In genomic region chr11:63599211-63600122, GRCh38 we compare ENCODE assay signal across 13 cellular contexts. TPM values are rescaled to one million over a fixed set of nuclear protein-coding genes. Genes with fewer than 3 reads are reported as not detected.
DNase-seq lines count a peak whose midpoint lies in the region; ATAC-seq and TF ChIP-seq lines count a peak whose summit lies in the region.
"Had no signal": no experiment of that assay in that cellular context is flagged by ENCODE, and none has a peak within 500 bp of the region (broad histone marks: within the 10 kb centered on the region; RNA-seq: fewer than 3 reads in every experiment).

No MANE protein-coding gene starts in this region.

- no peak overlapping the region for H3K23ac ChIP-seq in mesenchymal stem cell (ENCODE audit: low read length in 2 of 2)

- H4K8ac ChIP-seq in mesenchymal stem cell (ENCODE audit: low read length) = no peak overlapping the region

- TF ChIP-seq CTCF in choroid plexus epithelial cell (conservative IDR thresholded peaks at IDR 0.05; ENCODE audit: low read depth, low read length) = no peak
- no peak for TF ChIP-seq CTCF in mucosa of descending colon (IDR thresholded peaks at IDR 0.05)

- no peak overlapping the region for H4K91ac ChIP-seq in mesenchymal stem cell (ENCODE audit: low read length)

- peak overlapping the region; percentile 61 for H2AK5ac ChIP-seq in mesenchymal stem cell (ENCODE audit: low read length, severe bottlenecking)

- H2AFZ ChIP-seq in mesenchymal stem cell (ENCODE audit: low read depth, low read length) = no peak overlapping the region

- no peak overlapping the region for H2BK15ac ChIP-seq in mesenchymal stem cell (ENCODE audit: low read depth, poor library complexity, severe bottlenecking)

- no peak overlapping the region for H3K4ac ChIP-seq in mesenchymal stem cell (ENCODE audit: low read depth in 1 of 2, low read length in 2 of 2)

- no peak overlapping the region for H2BK5ac ChIP-seq in mesenchymal stem cell (ENCODE audit: low read depth, low read length, poor library complexity, severe bottlenecking)

- peaks cover 16% of the 10 kb centered on the region for H3K79me1 ChIP-seq in mesenchymal stem cell (replicated peaks; ENCODE audit: low read length, poor library complexity, severe bottlenecking)

- H3K4me1 ChIP-seq in mesenchymal stem cell (ENCODE audit: control insufficient read depth, insufficient read depth, low read depth, low read length) (peaks cover 21% of the 10 kb centered on the region), mucosa of descending colon (ENCODE audit: low read depth) (peaks cover 4% of the 10 kb centered on the region)

- 58% methylated on average over 4 of the region's 7 CpGs for WGBS in mesenchymal stem cell

- ATAC-seq in HG03139 (IDR thresholded peaks at IDR 0.05; ENCODE audit: unreplicated experiment) = no peak
- no peak for ATAC-seq in mucosa of descending colon
- ATAC-seq in GM18517 (IDR thresholded peaks at IDR 0.05; ENCODE audit: unreplicated experiment) = no peak
- ATAC-seq: stimulated activated naive CD8-positive, alpha-beta T cell treated with anti-CD3 and anti-CD28 coated beads, Interleukin-15, Interleukin-2, amounts not matched to agents 100 U/mL and 50 U/mL, for 24 hours had no signal

- H3K27me3 ChIP-seq in mesenchymal stem cell (ENCODE audit: control insufficient read depth in 1 of 2, insufficient read depth in 1 of 2, low read length in 2 of 2) = no peaks in the 10 kb centered on the region

- intact Hi-C loops in mucosa of descending colon (cut with DNase I, micrococcal nuclease) = no loop called here

- peak overlapping the region; percentile 50 for H3K27ac ChIP-seq in mesenchymal stem cell (ENCODE audit: low read length, poor library complexity, severe bottlenecking)

- H3K9me3 ChIP-seq in mesenchymal stem cell (ENCODE audit: control insufficient read depth, low read length) (no peaks in the 10 kb centered on the region), mucosa of descending colon (no peaks in the 10 kb centered on the region)

- no peak overlapping the region for H2BK12ac ChIP-seq in mesenchymal stem cell (ENCODE audit: low read length in 2 of 2)

- no peak overlapping the region for H3K14ac ChIP-seq in mesenchymal stem cell (ENCODE audit: low read length in 2 of 2)

- H3K36me3 ChIP-seq in mesenchymal stem cell (ENCODE audit: control insufficient read depth in 1 of 2, insufficient read depth in 2 of 2, low read depth in 1 of 2, low read length in 2 of 2) (peaks cover 3 to 28% of the 10 kb centered on the region in 2 experiments), mucosa of descending colon (ENCODE audit: low read depth) (no peaks in the 10 kb centered on the region)

- H3K4me2 ChIP-seq in mesenchymal stem cell (ENCODE audit: low read length, poor library complexity, severe bottlenecking) = no peak overlapping the region

- no peak overlapping the region for H3K4me3 ChIP-seq in choroid plexus epithelial cell (ENCODE audit: low read depth, low read length)
- H3K4me3 ChIP-seq in mesenchymal stem cell (ENCODE audit: insufficient read depth in 1 of 2, low read depth in 1 of 2, low read length in 2 of 2) = no peak overlapping the region
- no peak overlapping the region for H3K4me3 ChIP-seq in mucosa of descending colon

- DNase-seq in AG20443 (ENCODE audit: low spot score) = peak; percentile 96
- peak; percentile 71 for DNase-seq in LHCN-M2 (ENCODE audit: low read depth)
- peak; percentile 76 for DNase-seq in choroid plexus epithelial cell (ENCODE audit: low read depth)
- peak; percentile 23 for DNase-seq in mesenchymal stem cell
- no peak for DNase-seq in mucosa of descending colon
- no peak for DNase-seq in NCI-H524 (lab: John Stamatoyannopoulos, UW)
- DNase-seq: activated gamma-delta T cell treated with Interleukin-2 at 50 U/mL for 16 hours; NCI-H2029; nephron progenitor cell; stimulated activated naive CD8-positive, alpha-beta T cell treated with anti-CD3 and anti-CD28 coated beads, Interleukin-15, Interleukin-2, amounts not matched to agents 100 U/mL and 50 U/mL, for 24 hours had no signal

- peak overlapping the region; percentile 40 for H3K9ac ChIP-seq in mesenchymal stem cell (ENCODE audit: low read length)

- H3K18ac ChIP-seq in mesenchymal stem cell (ENCODE audit: low read depth in 1 of 2, low read length in 2 of 2) = no peak overlapping the region

- no peak overlapping the region for H2BK120ac ChIP-seq in mesenchymal stem cell (ENCODE audit: low read depth, low read length)

RNA-seq across cellular contexts. Expression of gene PLAAT3, which starts 14.8 kb away (rescaled TPM):
- total RNA-seq in LHCN-M2 (2014; rRNA removed) (8.5 and 19.1 TPM in 2 replicates), mucosa of descending colon (10 to 100 TPM; 15.1 to 58.5 (median 26.7) TPM)
- 60.8 TPM for polyA plus RNA-seq in LHCN-M2 (2012)
- 4.6 TPM for polyA plus RNA-seq in mesenchymal stem cell (2013, experiment 1 of 2)
- 4.8 TPM for polyA plus RNA-seq in mesenchymal stem cell (2013, experiment 2 of 2)

RNA-seq across cellular contexts. Expression of gene PLAAT2, which starts 36.3 kb away (rescaled TPM):
- not detected in 2 replicates for total RNA-seq in LHCN-M2 (2014; rRNA removed)
- polyA plus RNA-seq in LHCN-M2 (2012) = 0.17 TPM
- not detected for polyA plus RNA-seq in mesenchymal stem cell (2013, experiment 1 of 2)
- not detected for polyA plus RNA-seq in mesenchymal stem cell (2013, experiment 2 of 2)
- 100 to 1,000 TPM in 1 of 3 donors, 10 to 100 TPM in 2; 44.3 to 238 (median 62.8) TPM for total RNA-seq in mucosa of descending colon
- total RNA-seq: dermis microvascular lymphatic vessel endothelial cell had no signal

Comparison
In these comparisons a context has a peak if more than half of its experiments do, and no peak if none do; other contexts are left out.
1. DNase-seq: peak in AG20443 (single experiment), LHCN-M2 (single experiment), choroid plexus epithelial cell (single experiment) and mesenchymal stem cell (single experiment); none in mucosa of descending colon (0 of 3) and NCI-H524 (0 of 2).
2. RNA of gene PLAAT2, which starts 36.3 kb away (total RNA-seq): 44.3 to 238 TPM in mucosa of descending colon; not detected in LHCN-M2; every median in the first group is over 10 times any median in the second.